1 cellular context compared by ENCODE assay signal in the genomic region with DNA sequence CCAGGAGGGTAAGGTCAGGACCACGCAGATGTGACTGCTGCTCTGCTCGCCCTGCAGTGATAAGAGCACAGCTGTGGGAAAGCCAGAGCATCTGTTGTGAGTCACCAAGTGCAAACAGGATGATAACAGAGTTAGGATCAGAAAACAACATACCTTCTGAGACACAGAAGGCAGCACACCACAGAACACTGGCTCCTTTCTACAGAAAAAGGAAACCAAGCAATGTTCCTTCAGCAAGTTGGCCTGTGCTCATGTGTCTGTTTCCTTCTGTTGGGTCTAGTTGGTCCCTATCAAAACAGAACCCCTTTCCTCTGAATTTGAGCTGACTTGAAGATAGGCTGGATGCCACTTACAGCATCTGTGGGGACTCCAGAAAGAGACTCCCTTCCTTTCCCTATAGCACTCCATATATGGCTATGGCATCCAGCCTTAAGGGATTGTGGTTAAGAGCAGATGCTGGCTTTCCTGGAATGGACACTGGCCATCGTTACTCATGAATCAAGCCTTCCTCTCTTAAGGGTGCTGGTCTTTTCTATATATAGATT.
TF ChIP-seq lines count a peak whose summit lies in the region.

No MANE protein-coding gene starts in this region.

TF ChIP-seq in K562, 482 proteins besides CTCF, POLR2A, EP300 and RAD21 (continued from another document and continues in another):
- TF ChIP-seq XRCC5 (IDR thresholded peaks at IDR 0.05; ENCODE audit: low read depth, low read length): no peak
- TF ChIP-seq ETV6 (IDR thresholded peaks at IDR 0.05; ENCODE audit: borderline replicate concordance in 1 of 2, low read depth in 2 of 2, low read length in 1 of 2): no peak
- TF ChIP-seq ETV6 (CRISPR knock-in tag; IDR thresholded peaks at IDR 0.05; ENCODE audit: borderline replicate concordance): no peak
- no peak for TF ChIP-seq ATF1 (CRISPR knock-in tag; IDR thresholded peaks at IDR 0.05)
- peak; percentile 54; the same call in 1 of the 2 replicates for TF ChIP-seq ATF1 (tag; IDR thresholded peaks at IDR 0.05)
- no peak for TF ChIP-seq HDAC6 (IDR thresholded peaks at IDR 0.05; ENCODE audit: low read depth, low read length)
- TF ChIP-seq ZBTB8A (IDR thresholded peaks at IDR 0.05; ENCODE audit: partially characterized antibody): no peak
- no peak for TF ChIP-seq TRIM28 (IDR thresholded peaks at IDR 0.05)
- peak; percentile 88 for TF ChIP-seq FOXM1 (IDR thresholded peaks at IDR 0.05; ENCODE audit: low read depth)
- TF ChIP-seq FOXM1 (CRISPR knock-in tag; IDR thresholded peaks at IDR 0.05; ENCODE audit: low read depth): no peak
- TF ChIP-seq JUN (IDR thresholded peaks at IDR 0.05; ENCODE audit: borderline replicate concordance, low read depth, low read length): peak; percentile 76
- TF ChIP-seq JUN (CRISPR knock-in tag; IDR thresholded peaks at IDR 0.05; ENCODE audit: borderline replicate concordance): no peak
- TF ChIP-seq CAMTA2 (CRISPR knock-in tag; conservative IDR thresholded peaks at IDR 0.05): no peak
- TF ChIP-seq MBD2 (IDR thresholded peaks at IDR 0.05; ENCODE audit: borderline replicate concordance, low read depth): peak; percentile 47; the same call in 1 of the 2 replicates
- no peak for TF ChIP-seq ZNF764 (CRISPR knock-in tag; IDR thresholded peaks at IDR 0.05; ENCODE audit: low read depth)
- TF ChIP-seq, protein P1, sequence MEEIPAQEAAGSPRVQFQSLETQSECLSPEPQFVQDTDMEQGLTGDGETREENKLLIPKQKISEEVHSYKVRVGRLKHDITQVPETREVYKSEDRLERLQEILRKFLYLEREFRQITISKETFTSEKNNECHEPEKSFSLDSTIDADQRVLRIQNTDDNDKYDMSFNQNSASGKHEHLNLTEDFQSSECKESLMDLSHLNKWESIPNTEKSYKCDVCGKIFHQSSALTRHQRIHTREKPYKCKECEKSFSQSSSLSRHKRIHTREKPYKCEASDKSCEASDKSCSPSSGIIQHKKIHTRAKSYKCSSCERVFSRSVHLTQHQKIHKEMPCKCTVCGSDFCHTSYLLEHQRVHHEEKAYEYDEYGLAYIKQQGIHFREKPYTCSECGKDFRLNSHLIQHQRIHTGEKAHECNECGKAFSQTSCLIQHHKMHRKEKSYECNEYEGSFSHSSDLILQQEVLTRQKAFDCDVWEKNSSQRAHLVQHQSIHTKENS (CRISPR knock-in tag; IDR thresholded peaks at IDR 0.05): no peak
- no peak for TF ChIP-seq DNMT1 (IDR thresholded peaks at IDR 0.05)
- TF ChIP-seq SMC3 (conservative IDR thresholded peaks at IDR 0.05; ENCODE audit: insufficient read depth, low read depth, low read length): no peak
- TF ChIP-seq ATF7 (IDR thresholded peaks at IDR 0.05): 0 out of 2 replicates have a peak, but pooled peaks have one; percentile 16
- TF ChIP-seq SAFB (IDR thresholded peaks at IDR 0.05; ENCODE audit: borderline replicate concordance, low read depth, low read length): no peak
- TF ChIP-seq, protein P2, sequence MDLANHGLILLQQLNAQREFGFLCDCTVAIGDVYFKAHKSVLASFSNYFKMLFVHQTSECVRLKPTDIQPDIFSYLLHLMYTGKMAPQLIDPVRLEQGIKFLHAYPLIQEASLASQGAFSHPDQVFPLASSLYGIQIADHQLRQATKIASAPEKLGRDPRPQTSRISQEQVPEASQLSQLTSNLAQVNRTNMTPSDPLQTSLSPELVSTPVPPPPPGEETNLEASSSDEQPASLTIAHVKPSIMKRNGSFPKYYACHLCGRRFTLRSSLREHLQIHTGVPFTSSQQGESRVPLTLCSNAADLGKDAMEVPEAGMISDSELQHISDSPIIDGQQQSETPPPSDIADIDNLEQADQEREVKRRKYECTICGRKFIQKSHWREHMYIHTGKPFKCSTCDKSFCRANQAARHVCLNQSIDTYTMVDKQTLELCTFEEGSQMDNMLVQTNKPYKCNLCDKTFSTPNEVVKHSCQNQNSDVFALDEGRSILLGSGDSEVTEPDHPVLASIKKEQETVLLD (IDR thresholded peaks at IDR 0.05): no peak
- no peak for TF ChIP-seq ZNF699 (CRISPR knock-in tag; IDR thresholded peaks at IDR 0.05; ENCODE audit: insufficient replicate concordance)
- TF ChIP-seq DACH1 (IDR thresholded peaks at IDR 0.05; ENCODE audit: partially characterized antibody): peak; percentile 70
- TF ChIP-seq, protein P3, sequence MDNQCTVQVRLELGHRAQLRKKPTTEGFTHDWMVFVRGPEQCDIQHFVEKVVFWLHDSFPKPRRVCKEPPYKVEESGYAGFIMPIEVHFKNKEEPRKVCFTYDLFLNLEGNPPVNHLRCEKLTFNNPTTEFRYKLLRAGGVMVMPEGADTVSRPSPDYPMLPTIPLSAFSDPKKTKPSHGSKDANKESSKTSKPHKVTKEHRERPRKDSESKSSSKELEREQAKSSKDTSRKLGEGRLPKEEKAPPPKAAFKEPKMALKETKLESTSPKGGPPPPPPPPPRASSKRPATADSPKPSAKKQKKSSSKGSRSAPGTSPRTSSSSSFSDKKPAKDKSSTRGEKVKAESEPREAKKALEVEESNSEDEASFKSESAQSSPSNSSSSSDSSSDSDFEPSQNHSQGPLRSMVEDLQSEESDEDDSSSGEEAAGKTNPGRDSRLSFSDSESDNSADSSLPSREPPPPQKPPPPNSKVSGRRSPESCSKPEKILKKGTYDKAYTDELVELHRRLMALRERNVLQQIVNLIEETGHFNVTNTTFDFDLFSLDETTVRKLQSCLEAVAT (IDR thresholded peaks at IDR 0.05): peak; percentile 60 to 84; a peak in 2 of 4 replicates
- no peak for TF ChIP-seq ZNF408 (CRISPR knock-in tag; IDR thresholded peaks at IDR 0.05; ENCODE audit: low read depth)
- no peak for TF ChIP-seq ZC3H11A (IDR thresholded peaks at IDR 0.05; ENCODE audit: low read depth, low read length)
- no peak for TF ChIP-seq PPARD (CRISPR knock-in tag; IDR thresholded peaks at IDR 0.05)
- TF ChIP-seq ZFPM2 (CRISPR knock-in tag; IDR thresholded peaks at IDR 0.05): no peak
- no peak for TF ChIP-seq ZNF316 (IDR thresholded peaks at IDR 0.05)
- TF ChIP-seq NFXL1 (CRISPR knock-in tag; IDR thresholded peaks at IDR 0.05): no peak
- TF ChIP-seq, protein P4, sequence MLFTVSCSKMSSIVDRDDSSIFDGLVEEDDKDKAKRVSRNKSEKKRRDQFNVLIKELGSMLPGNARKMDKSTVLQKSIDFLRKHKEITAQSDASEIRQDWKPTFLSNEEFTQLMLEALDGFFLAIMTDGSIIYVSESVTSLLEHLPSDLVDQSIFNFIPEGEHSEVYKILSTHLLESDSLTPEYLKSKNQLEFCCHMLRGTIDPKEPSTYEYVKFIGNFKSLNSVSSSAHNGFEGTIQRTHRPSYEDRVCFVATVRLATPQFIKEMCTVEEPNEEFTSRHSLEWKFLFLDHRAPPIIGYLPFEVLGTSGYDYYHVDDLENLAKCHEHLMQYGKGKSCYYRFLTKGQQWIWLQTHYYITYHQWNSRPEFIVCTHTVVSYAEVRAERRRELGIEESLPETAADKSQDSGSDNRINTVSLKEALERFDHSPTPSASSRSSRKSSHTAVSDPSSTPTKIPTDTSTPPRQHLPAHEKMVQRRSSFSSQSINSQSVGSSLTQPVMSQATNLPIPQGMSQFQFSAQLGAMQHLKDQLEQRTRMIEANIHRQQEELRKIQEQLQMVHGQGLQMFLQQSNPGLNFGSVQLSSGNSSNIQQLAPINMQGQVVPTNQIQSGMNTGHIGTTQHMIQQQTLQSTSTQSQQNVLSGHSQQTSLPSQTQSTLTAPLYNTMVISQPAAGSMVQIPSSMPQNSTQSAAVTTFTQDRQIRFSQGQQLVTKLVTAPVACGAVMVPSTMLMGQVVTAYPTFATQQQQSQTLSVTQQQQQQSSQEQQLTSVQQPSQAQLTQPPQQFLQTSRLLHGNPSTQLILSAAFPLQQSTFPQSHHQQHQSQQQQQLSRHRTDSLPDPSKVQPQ (CRISPR knock-in tag; IDR thresholded peaks at IDR 0.05; ENCODE audit: borderline replicate concordance): no peak; the same call in 1 of the 2 replicates
- no peak for TF ChIP-seq ZNF146 (CRISPR knock-in tag; IDR thresholded peaks at IDR 0.05; ENCODE audit: unreplicated experiment)
- TF ChIP-seq BDP1 (IDR thresholded peaks at IDR 0.05; ENCODE audit: insufficient read depth, insufficient read length): no peak
- peak; percentile 73 for TF ChIP-seq GATA2 (CRISPR knock-in tag; IDR thresholded peaks at IDR 0.05)
- TF ChIP-seq TAF7 (tag; IDR thresholded peaks at IDR 0.05): no peak
- no peak for TF ChIP-seq SAP30 (IDR thresholded peaks at IDR 0.05; ENCODE audit: borderline replicate concordance, insufficient read depth, low read depth, low read length, poor library complexity, severe bottlenecking)
- no peak for TF ChIP-seq MECOM (CRISPR knock-in tag; IDR thresholded peaks at IDR 0.05)
- TF ChIP-seq, protein P5, sequence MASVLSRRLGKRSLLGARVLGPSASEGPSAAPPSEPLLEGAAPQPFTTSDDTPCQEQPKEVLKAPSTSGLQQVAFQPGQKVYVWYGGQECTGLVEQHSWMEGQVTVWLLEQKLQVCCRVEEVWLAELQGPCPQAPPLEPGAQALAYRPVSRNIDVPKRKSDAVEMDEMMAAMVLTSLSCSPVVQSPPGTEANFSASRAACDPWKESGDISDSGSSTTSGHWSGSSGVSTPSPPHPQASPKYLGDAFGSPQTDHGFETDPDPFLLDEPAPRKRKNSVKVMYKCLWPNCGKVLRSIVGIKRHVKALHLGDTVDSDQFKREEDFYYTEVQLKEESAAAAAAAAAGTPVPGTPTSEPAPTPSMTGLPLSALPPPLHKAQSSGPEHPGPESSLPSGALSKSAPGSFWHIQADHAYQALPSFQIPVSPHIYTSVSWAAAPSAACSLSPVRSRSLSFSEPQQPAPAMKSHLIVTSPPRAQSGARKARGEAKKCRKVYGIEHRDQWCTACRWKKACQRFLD (CRISPR knock-in tag; IDR thresholded peaks at IDR 0.05): peak; percentile 89
- peak; percentile 93 for TF ChIP-seq STAT5A (IDR thresholded peaks at IDR 0.05; ENCODE audit: borderline replicate concordance, low read length)
- TF ChIP-seq, protein P6, sequence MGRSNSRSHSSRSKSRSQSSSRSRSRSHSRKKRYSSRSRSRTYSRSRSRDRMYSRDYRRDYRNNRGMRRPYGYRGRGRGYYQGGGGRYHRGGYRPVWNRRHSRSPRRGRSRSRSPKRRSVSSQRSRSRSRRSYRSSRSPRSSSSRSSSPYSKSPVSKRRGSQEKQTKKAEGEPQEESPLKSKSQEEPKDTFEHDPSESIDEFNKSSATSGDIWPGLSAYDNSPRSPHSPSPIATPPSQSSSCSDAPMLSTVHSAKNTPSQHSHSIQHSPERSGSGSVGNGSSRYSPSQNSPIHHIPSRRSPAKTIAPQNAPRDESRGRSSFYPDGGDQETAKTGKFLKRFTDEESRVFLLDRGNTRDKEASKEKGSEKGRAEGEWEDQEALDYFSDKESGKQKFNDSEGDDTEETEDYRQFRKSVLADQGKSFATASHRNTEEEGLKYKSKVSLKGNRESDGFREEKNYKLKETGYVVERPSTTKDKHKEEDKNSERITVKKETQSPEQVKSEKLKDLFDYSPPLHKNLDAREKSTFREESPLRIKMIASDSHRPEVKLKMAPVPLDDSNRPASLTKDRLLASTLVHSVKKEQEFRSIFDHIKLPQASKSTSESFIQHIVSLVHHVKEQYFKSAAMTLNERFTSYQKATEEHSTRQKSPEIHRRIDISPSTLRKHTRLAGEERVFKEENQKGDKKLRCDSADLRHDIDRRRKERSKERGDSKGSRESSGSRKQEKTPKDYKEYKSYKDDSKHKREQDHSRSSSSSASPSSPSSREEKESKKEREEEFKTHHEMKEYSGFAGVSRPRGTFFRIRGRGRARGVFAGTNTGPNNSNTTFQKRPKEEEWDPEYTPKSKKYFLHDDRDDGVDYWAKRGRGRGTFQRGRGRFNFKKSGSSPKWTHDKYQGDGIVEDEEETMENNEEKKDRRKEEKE (IDR thresholded peaks at IDR 0.05; ENCODE audit: borderline replicate concordance in 1 of 2, control insufficient read depth in 1 of 2, low read depth in 2 of 2, low read length in 1 of 2): no peak
- TF ChIP-seq, protein P7, sequence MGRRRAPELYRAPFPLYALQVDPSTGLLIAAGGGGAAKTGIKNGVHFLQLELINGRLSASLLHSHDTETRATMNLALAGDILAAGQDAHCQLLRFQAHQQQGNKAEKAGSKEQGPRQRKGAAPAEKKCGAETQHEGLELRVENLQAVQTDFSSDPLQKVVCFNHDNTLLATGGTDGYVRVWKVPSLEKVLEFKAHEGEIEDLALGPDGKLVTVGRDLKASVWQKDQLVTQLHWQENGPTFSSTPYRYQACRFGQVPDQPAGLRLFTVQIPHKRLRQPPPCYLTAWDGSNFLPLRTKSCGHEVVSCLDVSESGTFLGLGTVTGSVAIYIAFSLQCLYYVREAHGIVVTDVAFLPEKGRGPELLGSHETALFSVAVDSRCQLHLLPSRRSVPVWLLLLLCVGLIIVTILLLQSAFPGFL (CRISPR knock-in tag; IDR thresholded peaks at IDR 0.05): 0 out of 2 replicates have a peak, but pooled peaks have one; percentile 14
- TF ChIP-seq RB1 (IDR thresholded peaks at IDR 0.05; ENCODE audit: low read depth): no peak
- TF ChIP-seq KLF10 (CRISPR knock-in tag; IDR thresholded peaks at IDR 0.05): no peak
- peak; percentile 69; the same call in 1 of the 2 replicates for TF ChIP-seq ZKSCAN8 (CRISPR knock-in tag; IDR thresholded peaks at IDR 0.05)
- TF ChIP-seq FOXP1 (CRISPR knock-in tag; IDR thresholded peaks at IDR 0.05): no peak
- TF ChIP-seq GABPA (tag; conservative IDR thresholded peaks at IDR 0.05; ENCODE audit: low read depth): 0 out of 2 replicates have a peak, but pooled peaks have one; percentile 24
- no peak for TF ChIP-seq SMARCA5 (IDR thresholded peaks at IDR 0.05)
- TF ChIP-seq SMARCC2 (IDR thresholded peaks at IDR 0.05; ENCODE audit: low read depth): peak; percentile 87
- TF ChIP-seq ZNF143 (CRISPR knock-in tag; IDR thresholded peaks at IDR 0.05): no peak
- TF ChIP-seq SAFB2 (IDR thresholded peaks at IDR 0.05; ENCODE audit: borderline replicate concordance, low read depth, low read length, severe bottlenecking): no peak
- TF ChIP-seq ZNF589 (CRISPR knock-in tag; IDR thresholded peaks at IDR 0.05; ENCODE audit: low read depth): peak; percentile 97
- no peak for TF ChIP-seq FOS (IDR thresholded peaks at IDR 0.05; ENCODE audit: extremely low read depth, insufficient read length)
- TF ChIP-seq POLR3G (IDR thresholded peaks at IDR 0.05; ENCODE audit: extremely low read depth, insufficient read length, insufficient replicate concordance): no peak
- TF ChIP-seq LEF1 (IDR thresholded peaks at IDR 0.05): no peak; the same call in 1 of the 2 replicates
- TF ChIP-seq, protein P8, sequence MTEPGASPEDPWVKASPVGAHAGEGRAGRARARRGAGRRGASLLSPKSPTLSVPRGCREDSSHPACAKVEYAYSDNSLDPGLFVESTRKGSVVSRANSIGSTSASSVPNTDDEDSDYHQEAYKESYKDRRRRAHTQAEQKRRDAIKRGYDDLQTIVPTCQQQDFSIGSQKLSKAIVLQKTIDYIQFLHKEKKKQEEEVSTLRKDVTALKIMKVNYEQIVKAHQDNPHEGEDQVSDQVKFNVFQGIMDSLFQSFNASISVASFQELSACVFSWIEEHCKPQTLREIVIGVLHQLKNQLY (CRISPR knock-in tag; conservative IDR thresholded peaks at IDR 0.05): no peak
- TF ChIP-seq ZSCAN29 (IDR thresholded peaks at IDR 0.05): no peak
